ENCODE assay signal across 24 cellular contexts in genomic region chr16:89161763-89162162, GRCh38. TPM values are rescaled to one million over a fixed set of nuclear protein-coding genes. Genes with fewer than 3 reads are reported as not detected.
A peak's percentile ranks its signal among the peaks of the same experiment; 100 is the strongest.
DNase-seq lines count a peak whose midpoint lies in the region; ATAC-seq, FAIRE-seq and TF ChIP-seq lines count a peak whose summit lies in the region.
"Had no signal": no experiment of that assay in that cellular context is flagged by ENCODE, and none has a peak within 500 bp of the region (broad histone marks: within the 10 kb centered on the region; RNA-seq: fewer than 3 reads in every experiment).

No MANE protein-coding gene starts in this region.

- H3K36me3 ChIP-seq in BLaER1 treated with 17β-estradiol and CSF1 and Interleukin-3, amounts not matched to agents 10 nM and 100 nM: no peaks in the 10 kb centered on the region
- no peaks in the 10 kb centered on the region for H3K36me3 ChIP-seq in HepG2 (replicated peaks in 1 of 2; ENCODE audit: control insufficient read depth in 1 of 2, insufficient read depth in 2 of 2, low read length in 2 of 2)
- H3K36me3 ChIP-seq in neuronal stem cell (replicated peaks in 1 of 2; ENCODE audit: control insufficient read depth in 2 of 2, insufficient read depth in 2 of 2, low read length in 2 of 2): no peaks in the 10 kb centered on the region

- intact Hi-C loops in HepG2 (cut with micrococcal nuclease; ENCODE audit: unreplicated experiment): no loop called here

- WGBS in HepG2 (ENCODE audit: low lambda C conversion rate): 62% methylated on average over 11 of the region's 20 CpGs
- WGBS in neuronal stem cell (ENCODE audit: extremely low coverage in 2 of 2, insufficient read length in 2 of 2, insufficient replicate concordance in 1 of 2), 2 donors: no CpG with 5 or more reads among the region's 20 CpGs

- peak overlapping the region; percentile 31 for H2BK5ac ChIP-seq in neuronal stem cell (ENCODE audit: low read length)

- H3K9ac ChIP-seq in BLaER1 treated with 17β-estradiol and CSF1 and Interleukin-3, amounts not matched to agents 10 nM and 100 nM: no peak overlapping the region; a peak in 1 of 22 replicates
- H3K9ac ChIP-seq in HepG2 (ENCODE audit: insufficient read depth, low read depth, low read length) (no peak overlapping the region), neuronal stem cell (ENCODE audit: low read depth, low read length, poor library complexity) (no peak overlapping the region)

- DNase-seq in NAMALWA (ENCODE audit: low spot score): peak; percentile 44
- no peak for DNase-seq in HepG2 (ENCODE audit: low spot score)
- DNase-seq in neuronal stem cell (ENCODE audit: low spot score): no peak
- DNase-seq in activated CD4-positive, alpha-beta T cell treated with anti-CD3 and anti-CD28 coated beads, Interleukin-2, amount 50 U/mL, for 48 hours: no peak
- no peak for DNase-seq in iPS-NIHi7 (ENCODE audit: extremely low spot score)
- DNase-seq: DMS153, DND-41, Kasumi-1, NCI-H1105, NCI-H1436 treated with DMSO at 0.1 percent for 48 hours, NCI-H187 treated with DMSO at 0.1 percent for 48 hours, NCI-H2107, NCI-H524 treated with DMSO at 0.1 percent for 48 hours, NCI-H774, SIG-M5, SW 1271 had no signal

- H2BK15ac ChIP-seq in neuronal stem cell (ENCODE audit: low read length): peak overlapping the region; percentile 82

- peak overlapping the region in 8 of 11 experiments; percentile 38 to 79 (median 62); a peak in 16 of 22 replicates for H3K4me2 ChIP-seq in BLaER1 treated with 17β-estradiol and CSF1 and Interleukin-3, amounts not matched to agents 10 nM and 100 nM
- H3K4me2 ChIP-seq in HepG2 (ENCODE audit: low read depth, low read length) (no peak overlapping the region), neuronal stem cell (ENCODE audit: insufficient read depth, low read length, poor library complexity, severe bottlenecking) (no peak overlapping the region)

- BruUV-seq in HepG2 (replicated peaks; lab: Mats Ljungman, UMichigan): no TSS peak

- H2BK12ac ChIP-seq in neuronal stem cell (ENCODE audit: low read length): peak overlapping the region; percentile 92

- TF ChIP-seq EP300 in HepG2 (IDR thresholded peaks at IDR 0.05; ENCODE audit: low read depth in 2 of 2, low read length in 2 of 2) (no peak), HepG2 (CRISPR knock-in tag; IDR thresholded peaks at IDR 0.05; ENCODE audit: borderline replicate concordance) (no peak)

- H2AFZ ChIP-seq in HepG2 (ENCODE audit: low read length) (no peak overlapping the region), neuronal stem cell (ENCODE audit: low read length) (no peak overlapping the region)

- CTCF ChIA-PET in HepG2 (lab: Yijun Ruan, JAX; ENCODE audit: low intra/inter-chr PET ratio, low total read pairs): no interaction called here

- H4K8ac ChIP-seq in neuronal stem cell (ENCODE audit: low read depth, low read length): no peak overlapping the region

- H3K27me3 ChIP-seq in BLaER1 treated with 17β-estradiol and CSF1 and Interleukin-3, amounts not matched to agents 10 nM and 100 nM: peaks cover 0 to 15% (median 0%) of the 10 kb centered on the region in 11 experiments; a peak in 6 of 22 replicates
- H3K27me3 ChIP-seq in HepG2 (ENCODE audit: control insufficient read depth in 1 of 2, insufficient read depth in 2 of 2, low read length in 2 of 2) (peaks cover 27 to 77% of the 10 kb centered on the region in 2 experiments), neuronal stem cell (ENCODE audit: control insufficient read depth in 3 of 3, insufficient read depth in 3 of 3, low read depth in 1 of 3, low read length in 3 of 3) (peaks cover 0 to 2% (median 2%) of the 10 kb centered on the region in 3 experiments)

- H3K27ac ChIP-seq in BLaER1 treated with 17β-estradiol and CSF1 and Interleukin-3, amounts not matched to agents 10 nM and 100 nM: no peak overlapping the region
- H3K27ac ChIP-seq in HepG2 (ENCODE audit: extremely low read length, insufficient read depth, low read length): no peak overlapping the region
- H3K27ac ChIP-seq in neuronal stem cell (replicated peaks; ENCODE audit: low read length): no peak overlapping the region
- H3K27ac ChIP-seq: SK-N-MC had no signal

- H3K9me3 ChIP-seq in BLaER1 treated with 17β-estradiol and CSF1 and Interleukin-3, amounts not matched to agents 10 nM and 100 nM (replicated peaks in 1 of 11): 0 out of 22 replicates have a peak, but pooled peaks cover 0 to 3% (median 0%) of the 10 kb centered on the region in 11 experiments
- no peaks in the 10 kb centered on the region for H3K9me3 ChIP-seq in HepG2 (ENCODE audit: low read length)
- H3K9me3 ChIP-seq in neuronal stem cell (replicated peaks in 1 of 2; ENCODE audit: control insufficient read depth in 2 of 2, insufficient read depth in 1 of 2, low read depth in 1 of 2, low read length in 2 of 2): peaks cover 3 to 12% of the 10 kb centered on the region in 2 donors

- peak overlapping the region; percentile 61 for H3K23ac ChIP-seq in neuronal stem cell (ENCODE audit: low read depth, low read length, poor library complexity)

- peaks cover 0 to 9% (median 2%) of the 10 kb centered on the region in 11 experiments; a peak in 8 of 22 replicates for H4K20me1 ChIP-seq in BLaER1 treated with 17β-estradiol and CSF1 and Interleukin-3, amounts not matched to agents 10 nM and 100 nM
- no peaks in the 10 kb centered on the region for H4K20me1 ChIP-seq in HepG2 (ENCODE audit: insufficient read depth, low read length)

- POLR2A ChIA-PET in HepG2 (lab: Yijun Ruan, JAX): no interaction called here

- peak overlapping the region; percentile 75 for H3K14ac ChIP-seq in neuronal stem cell (ENCODE audit: low read length)

- TF ChIP-seq RAD21 in HepG2 (CRISPR knock-in tag; IDR thresholded peaks at IDR 0.05): no peak

- no peak for TF ChIP-seq POLR2A in HepG2 (IDR thresholded peaks at IDR 0.05; ENCODE audit: insufficient read depth in 1 of 2, low read depth in 2 of 2, low read length in 2 of 2)

- H3K79me2 ChIP-seq in HepG2 (ENCODE audit: insufficient read depth, low read length): no peaks in the 10 kb centered on the region

- no peak overlapping the region for H2AK5ac ChIP-seq in neuronal stem cell (ENCODE audit: low read depth, low read length)

- peak overlapping the region; percentile 38 for H2BK120ac ChIP-seq in neuronal stem cell (ENCODE audit: low read depth, low read length)

- TF ChIP-seq CTCF in HepG2 (CRISPR knock-in tag; IDR thresholded peaks at IDR 0.05): no peak

- no peak overlapping the region for H4K91ac ChIP-seq in neuronal stem cell (ENCODE audit: low read depth, low read length, poor library complexity)

- H3K4me1 ChIP-seq in BLaER1 treated with 17β-estradiol and CSF1 and Interleukin-3, amounts not matched to agents 10 nM and 100 nM: peaks cover 8 to 77% (median 68%) of the 10 kb centered on the region in 10 experiments
- H3K4me1 ChIP-seq in HepG2 (ENCODE audit: insufficient read depth, low read length): peaks cover 54% of the 10 kb centered on the region
- H3K4me1 ChIP-seq in neuronal stem cell (ENCODE audit: control insufficient read depth in 2 of 2, insufficient read depth in 1 of 2, low read depth in 1 of 2, low read length in 2 of 2): peaks cover 4 to 10% of the 10 kb centered on the region in 2 donors

- H3K4me3 ChIP-seq in BLaER1 treated with 17β-estradiol and CSF1 and Interleukin-3, amounts not matched to agents 10 nM and 100 nM: no peak overlapping the region
- H3K4me3 ChIP-seq in HepG2 (replicated peaks in 1 of 3; ENCODE audit: insufficient read depth in 1 of 3, low read depth in 2 of 3, low read length in 3 of 3): no peak overlapping the region
- H3K4me3 ChIP-seq in neuronal stem cell (ENCODE audit: low read length in 2 of 2): peak overlapping the region in 1 of 2 donors; percentile 49
- H3K4me3 ChIP-seq: SK-N-MC had no signal

- H3K18ac ChIP-seq in neuronal stem cell (ENCODE audit: low read length): peak overlapping the region; percentile 88

- peaks cover 2% of the 10 kb centered on the region for H3K79me1 ChIP-seq in neuronal stem cell (ENCODE audit: low read depth, low read length)

- no peak for FAIRE-seq in HepG2 (lab: Jason Lieb, UNC)
- FAIRE-seq: H1, RCC 7860 had no signal

- in situ Hi-C loops in HepG2 (cut with HindIII; ENCODE audit: extremely low pct_ligation_motif_present, low pct_unique_long_range_greater_than_20kb): no loop called here

- H3K4ac ChIP-seq in neuronal stem cell (ENCODE audit: low read length): no peak overlapping the region

- ATAC-seq in HepG2: no peak
- no peak for ATAC-seq in HG03571 (IDR thresholded peaks at IDR 0.05; ENCODE audit: unreplicated experiment)
- ATAC-seq: HCT116 had no signal

RNA-seq across cellular contexts. Expression of gene CDH15, which starts 9.8 kb away (rescaled TPM):
- 1.4 and 2.2 TPM in 2 replicates for total RNA-seq in HepG2 (2016; rRNA removed; fragmentation: Illumina TruSeq; extraction: Trizol)
- total RNA-seq in HepG2 (2016; cell fraction: cytosol; rRNA removed; fragmentation: Illumina TruSeq; extraction: Trizol; ENCODE audit: low read depth): 2.8 and 2.9 TPM in 2 replicates
- total RNA-seq in HepG2 (2016; cell fraction: insoluble cytoplasmic fraction; rRNA removed; fragmentation: Illumina TruSeq; extraction: Trizol): 1.4 and 2.2 TPM in 2 replicates
- total RNA-seq in HepG2 (2016; cell fraction: membrane; rRNA removed; fragmentation: Illumina TruSeq; extraction: Trizol): 3.6 and 3.7 TPM in 2 replicates
- total RNA-seq in HepG2 (2016; cell fraction: nucleus; rRNA removed; fragmentation: Illumina TruSeq; extraction: Trizol): 1.6 and 1.8 TPM in 2 replicates
- polyA plus RNA-seq in HepG2 (2011; rRNA removed): 0.69 and 0.74 TPM in 2 replicates
- 0.37 and 1.2 TPM in 2 replicates for polyA plus RNA-seq in HepG2 (2011; cell fraction: cytosol; rRNA removed)
- polyA plus RNA-seq in HepG2 (2011; cell fraction: nucleus; rRNA removed): 1.6 and 2.1 TPM in 2 replicates
- polyA plus RNA-seq in HepG2 (2012): 0.61 and 0.90 TPM in 2 replicates
- polyA plus RNA-seq in HepG2 (2016; cell fraction: cytosol; fragmentation: Illumina TruSeq; extraction: Trizol; ENCODE audit: low read depth): 3.5 and 3.8 TPM in 2 replicates
- 1.7 and 2.3 TPM in 2 replicates for polyA plus RNA-seq in HepG2 (2016; cell fraction: insoluble cytoplasmic fraction; fragmentation: Illumina TruSeq; extraction: Trizol; ENCODE audit: low read depth)
- polyA plus RNA-seq in HepG2 (2016; cell fraction: membrane; fragmentation: Illumina TruSeq; extraction: Trizol; ENCODE audit: low read depth): 3.3 and 4.1 TPM in 2 replicates
- 3.3 and 3.4 TPM in 2 replicates for polyA plus RNA-seq in HepG2 (2016; cell fraction: nucleus; fragmentation: Illumina TruSeq; extraction: Trizol; ENCODE audit: insufficient read depth, low read depth)
- 0.62 TPM in 1 of 2 replicates, not detected in the other for polyA minus RNA-seq in HepG2 (2011; rRNA and poly(A)+ RNA removed; ENCODE audit: low replicate concordance)
- 0.40 and 0.62 TPM in 2 replicates for polyA minus RNA-seq in HepG2 (2011; cell fraction: cytosol; rRNA and poly(A)+ RNA removed)
- 0.39 TPM in 1 of 2 replicates, not detected in the other for polyA minus RNA-seq in HepG2 (2011; cell fraction: nucleus; rRNA and poly(A)+ RNA removed)
- 0.03 TPM for polyA plus RNA-seq in neuronal stem cell (2013, experiment 1 of 2)
- polyA plus RNA-seq in neuronal stem cell (2013, experiment 2 of 2): 0.03 TPM
- total RNA-seq: HT-29 had no signal

RNA-seq across cellular contexts. Expression of gene SLC22A31, which starts 38.6 kb away (rescaled TPM):
- total RNA-seq in HepG2 (2016; rRNA removed; fragmentation: Illumina TruSeq; extraction: Trizol): 20.6 and 83.3 TPM in 2 replicates
- 22.4 and 22.9 TPM in 2 replicates for total RNA-seq in HepG2 (2016; cell fraction: cytosol; rRNA removed; fragmentation: Illumina TruSeq; extraction: Trizol; ENCODE audit: low read depth)
- 17.9 and 83.9 TPM in 2 replicates for total RNA-seq in HepG2 (2016; cell fraction: insoluble cytoplasmic fraction; rRNA removed; fragmentation: Illumina TruSeq; extraction: Trizol)
- 38.1 and 39.2 TPM in 2 replicates for total RNA-seq in HepG2 (2016; cell fraction: membrane; rRNA removed; fragmentation: Illumina TruSeq; extraction: Trizol)
- 88.9 and 114 TPM in 2 replicates for total RNA-seq in HepG2 (2016; cell fraction: nucleus; rRNA removed; fragmentation: Illumina TruSeq; extraction: Trizol)
- polyA plus RNA-seq in HepG2 (2011; rRNA removed): 67.3 and 98.2 TPM in 2 replicates
- 27.2 and 52.1 TPM in 2 replicates for polyA plus RNA-seq in HepG2 (2011; cell fraction: cytosol; rRNA removed)
- 1,312 and 1,533 TPM in 2 replicates for polyA plus RNA-seq in HepG2 (2011; cell fraction: nucleus; rRNA removed)
- polyA plus RNA-seq in HepG2 (2012): 45.8 and 48.2 TPM in 2 replicates
- polyA plus RNA-seq in HepG2 (2016; cell fraction: cytosol; fragmentation: Illumina TruSeq; extraction: Trizol; ENCODE audit: low read depth): 27.4 and 28.3 TPM in 2 replicates
- polyA plus RNA-seq in HepG2 (2016; cell fraction: insoluble cytoplasmic fraction; fragmentation: Illumina TruSeq; extraction: Trizol; ENCODE audit: low read depth): 23.8 and 26.1 TPM in 2 replicates
- 29.3 and 31.7 TPM in 2 replicates for polyA plus RNA-seq in HepG2 (2016; cell fraction: membrane; fragmentation: Illumina TruSeq; extraction: Trizol; ENCODE audit: low read depth)
- polyA plus RNA-seq in HepG2 (2016; cell fraction: nucleus; fragmentation: Illumina TruSeq; extraction: Trizol; ENCODE audit: insufficient read depth, low read depth): 322 and 325 TPM in 2 replicates
- polyA minus RNA-seq in HepG2 (2011; rRNA and poly(A)+ RNA removed; ENCODE audit: low replicate concordance): 51.6 TPM in 1 of 2 replicates, not detected in the other
- polyA minus RNA-seq in HepG2 (2011; cell fraction: cytosol; rRNA and poly(A)+ RNA removed): 17.1 and 21.0 TPM in 2 replicates
- polyA minus RNA-seq in HepG2 (2011; cell fraction: nucleus; rRNA and poly(A)+ RNA removed): 89.4 and 90.8 TPM in 2 replicates
- 0.67 TPM for polyA plus RNA-seq in neuronal stem cell (2013, experiment 1 of 2)
- 0.97 TPM for polyA plus RNA-seq in neuronal stem cell (2013, experiment 2 of 2)
- total RNA-seq: HT-29, M059J had no signal

RNA-seq across cellular contexts. Expression of gene ZNF778, which starts 55.7 kb away (rescaled TPM):
- 7.2 and 9.3 TPM in 2 replicates for total RNA-seq in HepG2 (2016; rRNA removed; fragmentation: Illumina TruSeq; extraction: Trizol)
- total RNA-seq in HepG2 (2016; cell fraction: cytosol; rRNA removed; fragmentation: Illumina TruSeq; extraction: Trizol; ENCODE audit: low read depth): 1.7 and 2.6 TPM in 2 replicates
- 6.1 and 8.3 TPM in 2 replicates for total RNA-seq in HepG2 (2016; cell fraction: insoluble cytoplasmic fraction; rRNA removed; fragmentation: Illumina TruSeq; extraction: Trizol)
- total RNA-seq in HepG2 (2016; cell fraction: membrane; rRNA removed; fragmentation: Illumina TruSeq; extraction: Trizol): 2.7 and 3.9 TPM in 2 replicates
- total RNA-seq in HepG2 (2016; cell fraction: nucleus; rRNA removed; fragmentation: Illumina TruSeq; extraction: Trizol): 8.7 and 10.5 TPM in 2 replicates
- polyA plus RNA-seq in HepG2 (2011; rRNA removed): 3.8 and 6.1 TPM in 2 replicates
- 1.8 and 2.1 TPM in 2 replicates for polyA plus RNA-seq in HepG2 (2011; cell fraction: cytosol; rRNA removed)
- 6.6 and 11.3 TPM in 2 replicates for polyA plus RNA-seq in HepG2 (2011; cell fraction: nucleus; rRNA removed)
- polyA plus RNA-seq in HepG2 (2012): 2.4 and 3.0 TPM in 2 replicates
- 0.79 and 0.83 TPM in 2 replicates for polyA plus RNA-seq in HepG2 (2016; cell fraction: cytosol; fragmentation: Illumina TruSeq; extraction: Trizol; ENCODE audit: low read depth)
- 4.6 and 6.1 TPM in 2 replicates for polyA plus RNA-seq in HepG2 (2016; cell fraction: insoluble cytoplasmic fraction; fragmentation: Illumina TruSeq; extraction: Trizol; ENCODE audit: low read depth)
- polyA plus RNA-seq in HepG2 (2016; cell fraction: membrane; fragmentation: Illumina TruSeq; extraction: Trizol; ENCODE audit: low read depth): 0.61 and 1.7 TPM in 2 replicates
- polyA plus RNA-seq in HepG2 (2016; cell fraction: nucleus; fragmentation: Illumina TruSeq; extraction: Trizol; ENCODE audit: insufficient read depth, low read depth): 11.3 and 22.5 TPM in 2 replicates
- 6.4 and 9.2 TPM in 2 replicates for polyA minus RNA-seq in HepG2 (2011; rRNA and poly(A)+ RNA removed; ENCODE audit: low replicate concordance)
- polyA minus RNA-seq in HepG2 (2011; cell fraction: cytosol; rRNA and poly(A)+ RNA removed): 4.0 and 6.1 TPM in 2 replicates
- 15.2 and 17.3 TPM in 2 replicates for polyA minus RNA-seq in HepG2 (2011; cell fraction: nucleus; rRNA and poly(A)+ RNA removed)
- polyA plus RNA-seq in neuronal stem cell (2013, experiment 1 of 2): 7.7 TPM
- 8.7 TPM for polyA plus RNA-seq in neuronal stem cell (2013, experiment 2 of 2)

Comparison
In these comparisons a context has a peak if more than half of its experiments do, and no peak if none do; other contexts are left out.
1. H3K4me2 ChIP-seq: peak in BLaER1 treated with 17β-estradiol and CSF1 and Interleukin-3, amounts not matched to agents 10 nM and 100 nM (8 of 11); none in HepG2 (single experiment) and neuronal stem cell (single experiment).